Comparison of ENCODE assay signal across 18 cellular contexts in the genomic region with DNA sequence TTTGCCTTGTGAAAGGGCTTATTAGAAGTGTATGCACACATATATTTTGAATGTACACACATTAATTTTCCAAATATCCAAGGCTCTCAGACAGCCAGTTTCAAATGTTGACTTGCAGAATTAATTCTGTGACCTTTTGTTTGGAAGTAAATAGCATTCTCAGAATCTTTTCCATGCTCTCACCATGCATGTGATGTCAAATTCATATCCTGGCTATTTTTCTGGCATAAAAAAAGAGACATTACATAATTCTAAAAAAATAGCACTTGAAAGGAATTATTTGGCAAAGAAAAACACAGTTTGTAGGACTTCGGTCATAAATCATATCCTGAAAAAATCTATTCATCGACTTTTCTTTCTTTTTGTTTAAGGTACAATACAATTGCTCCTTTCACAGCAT.
DNase-seq lines count a peak whose midpoint lies in the region; ATAC-seq and TF ChIP-seq lines count a peak whose summit lies in the region.
"Had no signal": no experiment of that assay in that cellular context is flagged by ENCODE, and none has a peak within 500 bp of the region (broad histone marks: within the 10 kb centered on the region; RNA-seq: fewer than 3 reads in every experiment).

No MANE protein-coding gene starts in this region.

- H3K4me3 ChIP-seq in heart right ventricle: no peak overlapping the region
- no peak overlapping the region for H3K4me3 ChIP-seq in right atrium auricular region
- H3K4me3 ChIP-seq in esophagus squamous epithelium: no peak overlapping the region
- H3K4me3 ChIP-seq in muscle layer of duodenum (ENCODE audit: low read depth in 1 of 2, low read length in 2 of 2): no peak overlapping the region
- H3K4me3 ChIP-seq in suprapubic skin: no peak overlapping the region
- H3K4me3 ChIP-seq: BLaER1 treated with 17β-estradiol and CSF1 and Interleukin-3, amounts not matched to agents 10 nM and 100 nM; GM12878; GM23338; K562; PC-9 had no signal

- no peaks in the 10 kb centered on the region for H3K9me3 ChIP-seq in heart right ventricle
- no peaks in the 10 kb centered on the region for H3K9me3 ChIP-seq in right atrium auricular region
- H3K9me3 ChIP-seq in esophagus squamous epithelium: no peaks in the 10 kb centered on the region
- no peaks in the 10 kb centered on the region for H3K9me3 ChIP-seq in muscle layer of duodenum (ENCODE audit: control insufficient read depth in 1 of 2, low read length in 2 of 2)
- no peaks in the 10 kb centered on the region for H3K9me3 ChIP-seq in suprapubic skin
- H3K9me3 ChIP-seq: BLaER1 treated with 17β-estradiol and CSF1 and Interleukin-3, amounts not matched to agents 10 nM and 100 nM had no signal

- intact Hi-C loops in heart right ventricle (cut with DNase I) (loop anchor here in 3 of 10 donors (10.0 kb wide), 2 partner anchors 343 to 353 kb away; no protein-coding TSS in a partner anchor), esophagus squamous epithelium (cut with DNase I) (no loop called here)

- DNase-seq in heart right ventricle: no peak
- no peak for DNase-seq in right atrium auricular region (ENCODE audit: low spot score)
- DNase-seq in esophagus squamous epithelium (lab: John Stamatoyannopoulos, UW): no peak
- no peak for DNase-seq in suprapubic skin (ENCODE audit: low spot score in 2 of 2)
- DNase-seq in GM19238 (ENCODE audit: insufficient read length, low spot score): no peak
- DNase-seq in cerebellum (ENCODE audit: low spot score): no peak
- DNase-seq: CD8-positive, alpha-beta memory T cell; DND-41; NCI-H1436; NCI-H2029 treated with DMSO at 0.1 percent for 48 hours; NCI-H510A treated with DMSO at 0.1 percent for 48 hours; PC-9 had no signal

- no peaks in the 10 kb centered on the region for H3K36me3 ChIP-seq in heart right ventricle
- H3K36me3 ChIP-seq in right atrium auricular region: no peaks in the 10 kb centered on the region
- H3K36me3 ChIP-seq in esophagus squamous epithelium: no peaks in the 10 kb centered on the region
- H3K36me3 ChIP-seq in muscle layer of duodenum (ENCODE audit: control insufficient read depth in 1 of 2, insufficient read depth in 2 of 2, low read length in 2 of 2): no peaks in the 10 kb centered on the region
- H3K36me3 ChIP-seq in suprapubic skin: no peaks in the 10 kb centered on the region
- H3K36me3 ChIP-seq: BLaER1 treated with 17β-estradiol and CSF1 and Interleukin-3, amounts not matched to agents 10 nM and 100 nM had no signal

- H3K4me1 ChIP-seq in heart right ventricle (peaks cover 0 to 7% (median 0%) of the 10 kb centered on the region in 9 donors), right atrium auricular region (no peaks in the 10 kb centered on the region), esophagus squamous epithelium (no peaks in the 10 kb centered on the region), muscle layer of duodenum (ENCODE audit: control insufficient read depth in 1 of 2, insufficient read depth in 2 of 2, low read length in 2 of 2) (peaks cover 0 to 5% of the 10 kb centered on the region in 2 donors), suprapubic skin (peaks cover 7% of the 10 kb centered on the region)
- H3K4me1 ChIP-seq: BLaER1 treated with 17β-estradiol and CSF1 and Interleukin-3, amounts not matched to agents 10 nM and 100 nM had no signal

- no peak for TF ChIP-seq POLR2A in esophagus squamous epithelium (IDR thresholded peaks at IDR 0.05)
- TF ChIP-seq POLR2A in suprapubic skin (IDR thresholded peaks at IDR 0.05): no peak

- H3K27ac ChIP-seq in heart right ventricle (peak overlapping the region in 6 of 10 donors; percentile 6 to 60 (median 23)), right atrium auricular region (peak overlapping the region in 1 of 2 donors; percentile 9), esophagus squamous epithelium (peak overlapping the region in 3 of 4 donors; percentile 0 to 68 (median 33)), muscle layer of duodenum (ENCODE audit: low read length) (peak overlapping the region; percentile 46), suprapubic skin (peak overlapping the region; percentile 65)
- H3K27ac ChIP-seq: BLaER1 treated with 17β-estradiol and CSF1 and Interleukin-3, amounts not matched to agents 10 nM and 100 nM; PC-9 had no signal

- WGBS in heart right ventricle, 2 donors: 23 to 66% methylated on average over 2 of the region's 2 CpGs
- WGBS in esophagus squamous epithelium, 2 donors: 3 to 4% methylated on average over 2 of the region's 2 CpGs
- 5% methylated on average over 2 of the region's 2 CpGs for WGBS in suprapubic skin

- no peak for TF ChIP-seq CTCF in heart right ventricle (IDR thresholded peaks at IDR 0.05)
- TF ChIP-seq CTCF in right atrium auricular region (IDR thresholded peaks at IDR 0.05): no peak
- TF ChIP-seq CTCF in esophagus squamous epithelium (IDR thresholded peaks at IDR 0.05): no peak
- no peak for TF ChIP-seq CTCF in suprapubic skin (IDR thresholded peaks at IDR 0.05)

- no peaks in the 10 kb centered on the region for H3K27me3 ChIP-seq in heart right ventricle
- H3K27me3 ChIP-seq in right atrium auricular region: no peaks in the 10 kb centered on the region
- no peaks in the 10 kb centered on the region for H3K27me3 ChIP-seq in esophagus squamous epithelium
- no peaks in the 10 kb centered on the region for H3K27me3 ChIP-seq in muscle layer of duodenum (ENCODE audit: low read depth, low read length)
- no peaks in the 10 kb centered on the region for H3K27me3 ChIP-seq in suprapubic skin
- H3K27me3 ChIP-seq: BLaER1 treated with 17β-estradiol and CSF1 and Interleukin-3, amounts not matched to agents 10 nM and 100 nM had no signal

- no peak for TF ChIP-seq EP300 in suprapubic skin (IDR thresholded peaks at IDR 0.05)

- ATAC-seq in heart right ventricle (peak in 1 of 8 donors; percentile 39), GM19455 (IDR thresholded peaks at IDR 0.05; ENCODE audit: unreplicated experiment) (no peak)
- ATAC-seq: GM12878, GM23338 had no signal
